In genomic region chr2:179948058-179948457, GRCh38 we compare ENCODE assay signal across 14 cellular contexts. TPM values are rescaled to one million over a fixed set of nuclear protein-coding genes. Genes with fewer than 3 reads are reported as not detected.
DNase-seq lines count a peak whose midpoint lies in the region; ATAC-seq and TF ChIP-seq lines count a peak whose summit lies in the region.
"Had no signal": no experiment of that assay in that cellular context is flagged by ENCODE, and none has a peak within 500 bp of the region (broad histone marks: within the 10 kb centered on the region; RNA-seq: fewer than 3 reads in every experiment).

No MANE protein-coding gene starts in this region.

- no peaks in the 10 kb centered on the region for H3K9me3 Mint-ChIP-seq in central memory CD8-positive, alpha-beta T cell
- H3K9me3 Mint-ChIP-seq in mesothelial cell of epicardium, result no peaks in the 10 kb centered on the region
- H3K9me3 Mint-ChIP-seq in CD14-positive monocyte, result no peaks in the 10 kb centered on the region
- H3K9me3 Mint-ChIP-seq: CD4-positive, alpha-beta memory T cell had no signal

- no peak overlapping the region for H3K4me3 ChIP-seq in MM.1S (ENCODE audit: low read length)
- H3K4me3 ChIP-seq: GM23248 had no signal

- TF ChIP-seq CTCF in 22Rv1 (IDR thresholded peaks at IDR 0.05), result no peak
- TF ChIP-seq CTCF in MM.1S (IDR thresholded peaks at IDR 0.05; ENCODE audit: low read length), result no peak
- TF ChIP-seq CTCF in mesothelial cell of epicardium (IDR thresholded peaks at IDR 0.05; ENCODE audit: unreplicated experiment), result no peak
- no peak for TF ChIP-seq CTCF in CD14-positive monocyte (IDR thresholded peaks at IDR 0.05)

- peak overlapping the region; percentile 20 for H3K27ac ChIP-seq in 22Rv1
- H3K27ac ChIP-seq in MM.1S (ENCODE audit: low read length), result no peak overlapping the region
- H3K27ac ChIP-seq: GM23248 had no signal

- ATAC-seq in central memory CD8-positive, alpha-beta T cell (replicated peaks; ENCODE audit: extremely low read depth, poor library complexity, severe bottlenecking), result no peak
- ATAC-seq in GM21447 (IDR thresholded peaks at IDR 0.05; ENCODE audit: unreplicated experiment), result no peak
- ATAC-seq in GM18517 (IDR thresholded peaks at IDR 0.05; ENCODE audit: unreplicated experiment), result no peak
- ATAC-seq: HCT116 had no signal

- intact Hi-C loops in CD14-positive monocyte (cut with micrococcal nuclease), result no loop called here

- peaks cover 9% of the 10 kb centered on the region; the same call in 1 of the 2 replicates for H3F3A ChIP-seq in MM.1S (ENCODE audit: insufficient read depth, low read length)

- H3K27ac Mint-ChIP-seq in central memory CD8-positive, alpha-beta T cell (ENCODE audit: low read depth), result peak overlapping the region; percentile 21
- peak overlapping the region; percentile 8 for H3K27ac Mint-ChIP-seq in mesothelial cell of epicardium
- H3K27ac Mint-ChIP-seq in CD14-positive monocyte, result no peak overlapping the region
- H3K27ac Mint-ChIP-seq: B cell had no signal

- H3K36me3 ChIP-seq in MM.1S (replicated peaks; ENCODE audit: insufficient read depth, low read length), result no peaks in the 10 kb centered on the region; the same call in 1 of the 2 replicates

- no peak overlapping the region for H3K4me3 Mint-ChIP-seq in central memory CD8-positive, alpha-beta T cell
- no peak overlapping the region for H3K4me3 Mint-ChIP-seq in mesothelial cell of epicardium
- no peak overlapping the region for H3K4me3 Mint-ChIP-seq in CD14-positive monocyte
- H3K4me3 Mint-ChIP-seq: B cell; CD4-positive, alpha-beta memory T cell had no signal

- H3K36me3 Mint-ChIP-seq in central memory CD8-positive, alpha-beta T cell (ENCODE audit: insufficient read depth), result peaks cover 48% of the 10 kb centered on the region
- H3K36me3 Mint-ChIP-seq in mesothelial cell of epicardium (peaks cover 32% of the 10 kb centered on the region), CD14-positive monocyte (peaks cover 66 to 81% of the 10 kb centered on the region in 2 donors)

- 0 out of 2 replicates have a peak overlapping the region, but pooled peaks have one; percentile 15 for H3K4me2 ChIP-seq in MM.1S (ENCODE audit: low read depth, low read length)

- H3K9me2 ChIP-seq in MM.1S (replicated peaks; ENCODE audit: insufficient read depth, low read length), result no peaks in the 10 kb centered on the region

- H3K27me3 ChIP-seq in MM.1S (replicated peaks; ENCODE audit: insufficient read depth, low read length), result no peaks in the 10 kb centered on the region

- H3K27me3 Mint-ChIP-seq in central memory CD8-positive, alpha-beta T cell, result no peaks in the 10 kb centered on the region
- H3K27me3 Mint-ChIP-seq in mesothelial cell of epicardium (ENCODE audit: low read depth) (no peaks in the 10 kb centered on the region), CD14-positive monocyte (ENCODE audit: low read depth in 3 of 3) (no peaks in the 10 kb centered on the region)
- H3K27me3 Mint-ChIP-seq: B cell; CD4-positive, alpha-beta memory T cell had no signal

- no peaks in the 10 kb centered on the region for H3K79me2 ChIP-seq in MM.1S (ENCODE audit: low read length)

- no peaks in the 10 kb centered on the region for H3K9me3 ChIP-seq in MM.1S (replicated peaks; ENCODE audit: insufficient read depth, low read length)

- no peak overlapping the region for H3K9ac ChIP-seq in MM.1S (ENCODE audit: low read length)
- H3K9ac ChIP-seq: GM23248 had no signal

- H2AFZ ChIP-seq in MM.1S (ENCODE audit: low read length), result no peak overlapping the region
- H2AFZ ChIP-seq: GM23248 had no signal

- peaks cover under 1% of the 10 kb centered on the region for H3K4me1 Mint-ChIP-seq in central memory CD8-positive, alpha-beta T cell
- H3K4me1 Mint-ChIP-seq in mesothelial cell of epicardium (peaks cover 3% of the 10 kb centered on the region), CD14-positive monocyte (peaks cover 5% of the 10 kb centered on the region)
- H3K4me1 Mint-ChIP-seq: B cell had no signal

- peaks cover 41% of the 10 kb centered on the region for H3K4me1 ChIP-seq in MM.1S (ENCODE audit: low read length)

- DNase-seq in MM.1S (no peak), mesothelial cell of epicardium (ENCODE audit: low spot score in 2 of 2, unreplicated experiment in 2 of 2) (no peak), hepatic stellate cell (ENCODE audit: low spot score) (no peak), CD14-positive monocyte (ENCODE audit: low spot score) (no peak)
- no peak for DNase-seq in central memory CD8-positive, alpha-beta T cell (ENCODE audit: low spot score in 2 of 2)
- DNase-seq: CD4-positive, alpha-beta memory T cell; DMS79 treated with DMSO at 0.1 percent for 48 hours; EL; GM23248 had no signal

- no peaks in the 10 kb centered on the region for H4K20me1 ChIP-seq in MM.1S (ENCODE audit: insufficient read depth, low read length)

RNA-seq across cellular contexts. Expression of gene CWC22, which starts 59.0 kb away (rescaled TPM):
- total RNA-seq in mesothelial cell of epicardium, result 21.2 to 22.8 TPM (median 22.2 TPM) in 3 replicates
- 10 to 100 TPM in 1 of 2 donors, 1 to 10 TPM in 1; 9.5 to 14.9 TPM for polyA plus RNA-seq in CD14-positive monocyte

Comparison
In these comparisons a context has a peak if more than half of its experiments do, and no peak if none do; other contexts are left out.
1. H3K27ac Mint-ChIP-seq: peak in central memory CD8-positive, alpha-beta T cell (single experiment) and mesothelial cell of epicardium (single experiment); none in CD14-positive monocyte (0 of 7).